9 cellular contexts compared by ENCODE assay signal in genomic region chr11:93054881-93055280, GRCh38.
DNase-seq lines count a peak whose midpoint lies in the region; ATAC-seq, FAIRE-seq and TF ChIP-seq lines count a peak whose summit lies in the region.
"Had no signal": no experiment of that assay in that cellular context is flagged by ENCODE, and none has a peak within 500 bp of the region (broad histone marks: within the 10 kb centered on the region; RNA-seq: fewer than 3 reads in every experiment).

No MANE protein-coding gene starts in this region.

- intact Hi-C loops in lower leg skin (cut with DNase I; ENCODE audit: low total_unique reads), result no loop called here

- 3% methylated on average over 2 of the region's 2 CpGs for WGBS in A549 (ENCODE audit: missing lambda C conversion rate)
- WGBS in lower leg skin, 2 donors, result 47 to 51% methylated on average over 2 of the region's 2 CpGs

- H3K9me3 ChIP-seq in A549, result peaks cover 5% of the 10 kb centered on the region; the same call in 2 of the 3 replicates

- CTCF ChIA-PET in A549 (lab: Yijun Ruan, JAX), result interaction anchor here (1.1 to 3.3 kb wide), 4 partner anchors 11 to 113 kb away, joined by 3 to 13 read pairs (median 6); no protein-coding TSS in a partner anchor

- POLR2A ChIA-PET in A549 (lab: Yijun Ruan, JAX), result interaction anchor here (1.3 kb wide), 1 partner anchor 35 kb away, joined by 3 read pairs; no protein-coding TSS in a partner anchor

- TF ChIP-seq POLR2A in A549 (IDR thresholded peaks at IDR 0.05; ENCODE audit: low read length) (no peak), lower leg skin (IDR thresholded peaks at IDR 0.05) (no peak)

- TF ChIP-seq CTCF in A549 (IDR thresholded peaks at IDR 0.05), result peak; percentile 19; the same call in 1 of the 3 replicates
- TF ChIP-seq CTCF in epithelial cell of esophagus (IDR thresholded peaks at IDR 0.05; ENCODE audit: insufficient read depth, low read depth, low read length, missing control alignments), result no peak
- no peak for TF ChIP-seq CTCF in lower leg skin (IDR thresholded peaks at IDR 0.05)

- peak; percentile 78; a peak in 3 of 5 replicates for TF ChIP-seq EP300 in A549 (IDR thresholded peaks at IDR 0.05)

- FAIRE-seq in A549 (lab: Jason Lieb, UNC), result peak; percentile 56

- peak overlapping the region; percentile 82 to 86 for H3K27ac ChIP-seq in A549

- ATAC-seq in A549, result peak; percentile 98 to 100
- peak; percentile 87 for ATAC-seq in GM18868 (IDR thresholded peaks at IDR 0.05; ENCODE audit: unreplicated experiment)
- no peak for ATAC-seq in HG03045 (IDR thresholded peaks at IDR 0.05; ENCODE audit: unreplicated experiment)

- H3K4me1 ChIP-seq in A549, result peaks cover 34% of the 10 kb centered on the region

- TF ChIP-seq RAD21 in A549 (conservative IDR thresholded peaks at IDR 0.05 in 1 of 2, IDR thresholded peaks at IDR 0.05 in 1 of 2), result peak; percentile 44 to 60

- peak; percentile 64 to 91 for DNase-seq in A549 (ENCODE audit: low read depth in 1 of 2, low spot score in 1 of 2)
- peak; percentile 93 for DNase-seq in NCI-H226
- peak; percentile 98 for DNase-seq in epithelial cell of esophagus (ENCODE audit: low read depth)
- DNase-seq in COR-L47 (lab: John Stamatoyannopoulos, UW), result no peak
- DNase-seq in C1 segment of cervical spinal cord (lab: John Stamatoyannopoulos, UW), result no peak
- no peak for DNase-seq in lower leg skin (ENCODE audit: low spot score in 2 of 2)
- DNase-seq: effector memory CD4-positive, alpha-beta T cell had no signal

- peak overlapping the region; percentile 59 for H3K4me2 ChIP-seq in A549

- H3K4me3 ChIP-seq in A549 (no peak overlapping the region), epithelial cell of esophagus (ENCODE audit: low read length) (no peak overlapping the region), lower leg skin (ENCODE audit: low read depth, poor library complexity, severe bottlenecking) (no peak overlapping the region)

TF ChIP-seq in A549, 52 proteins besides CTCF, POLR2A, EP300 and RAD21 (continues in another document):
- peak; percentile 81 for TF ChIP-seq MAFK (IDR thresholded peaks at IDR 0.05; ENCODE audit: partially characterized antibody)
- no peak for TF ChIP-seq ZSCAN20 (CRISPR knock-in tag; IDR thresholded peaks at IDR 0.05)
- TF ChIP-seq E2F6 (IDR thresholded peaks at IDR 0.05; ENCODE audit: borderline replicate concordance, low read depth), result no peak
- peak; percentile 15; the same call in 1 of the 3 replicates for TF ChIP-seq BCL3 (IDR thresholded peaks at IDR 0.05)
- TF ChIP-seq NPAS2 (CRISPR knock-in tag; IDR thresholded peaks at IDR 0.05; ENCODE audit: borderline replicate concordance), result no peak
- no peak; the same call in 1 of the 2 replicates for TF ChIP-seq HOXB13 (CRISPR knock-in tag; IDR thresholded peaks at IDR 0.05; ENCODE audit: low read depth)
- TF ChIP-seq FOSB (CRISPR knock-in tag; IDR thresholded peaks at IDR 0.05), result no peak
- TF ChIP-seq HOXB5 (CRISPR knock-in tag; IDR thresholded peaks at IDR 0.05), result no peak
- no peak for TF ChIP-seq BHLHE40 (IDR thresholded peaks at IDR 0.05; ENCODE audit: low read depth, low read length)
- no peak for TF ChIP-seq ATOH8 (CRISPR knock-in tag; IDR thresholded peaks at IDR 0.05; ENCODE audit: low read depth)
- no peak for TF ChIP-seq RCOR1 (IDR thresholded peaks at IDR 0.05; ENCODE audit: low read depth, low read length)
- TF ChIP-seq EHF (CRISPR knock-in tag; IDR thresholded peaks at IDR 0.05), result no peak
- no peak for TF ChIP-seq ESRRA (IDR thresholded peaks at IDR 0.05; ENCODE audit: borderline replicate concordance, low read length)
- no peak for TF ChIP-seq CBX2 (IDR thresholded peaks at IDR 0.05; ENCODE audit: borderline replicate concordance, low read depth)
- TF ChIP-seq EHMT2 (IDR thresholded peaks at IDR 0.05; ENCODE audit: low read depth), result no peak
- no peak for TF ChIP-seq POLR2AphosphoS2 (conservative IDR thresholded peaks at IDR 0.05; ENCODE audit: low read length)
- peak; percentile 98 for TF ChIP-seq FOSL2 (IDR thresholded peaks at IDR 0.05)
- TF ChIP-seq FOSL2 (CRISPR knock-in tag; IDR thresholded peaks at IDR 0.05), result peak; percentile 95
- TF ChIP-seq NFE2L2 (conservative IDR thresholded peaks at IDR 0.05; ENCODE audit: low read length), result peak; percentile 57
- no peak for TF ChIP-seq MYC (IDR thresholded peaks at IDR 0.05; ENCODE audit: borderline replicate concordance, low read length)
- TF ChIP-seq PHF8 (IDR thresholded peaks at IDR 0.05; ENCODE audit: borderline replicate concordance, low read depth), result no peak
- no peak for TF ChIP-seq SREBF2 (IDR thresholded peaks at IDR 0.05)
- TF ChIP-seq JUN (IDR thresholded peaks at IDR 0.05), result peak; percentile 73 to 83; a peak in 3 of 5 replicates
- no peak for TF ChIP-seq ZC3H11A (IDR thresholded peaks at IDR 0.05)
- TF ChIP-seq NR3C1 (IDR thresholded peaks at IDR 0.05), result no peak
- TF ChIP-seq CEBPB (IDR thresholded peaks at IDR 0.05), result peak; percentile 84 to 93; a peak in 3 of 4 replicates
- TF ChIP-seq SMC3 (IDR thresholded peaks at IDR 0.05), result peak; percentile 58
- no peak for TF ChIP-seq CHD2 (IDR thresholded peaks at IDR 0.05; ENCODE audit: low read length, partially characterized antibody)
- no peak for TF ChIP-seq HMGXB4 (CRISPR knock-in tag; IDR thresholded peaks at IDR 0.05; ENCODE audit: borderline replicate concordance)
- TF ChIP-seq KDM1A (IDR thresholded peaks at IDR 0.05; ENCODE audit: low read depth), result no peak
- no peak for TF ChIP-seq MAZ (IDR thresholded peaks at IDR 0.05; ENCODE audit: borderline replicate concordance, low read depth, low read length)
- peak; percentile 79 for TF ChIP-seq HES2 (IDR thresholded peaks at IDR 0.05)
- no peak for TF ChIP-seq CHD4 (IDR thresholded peaks at IDR 0.05; ENCODE audit: borderline replicate concordance)
- TF ChIP-seq RARB (CRISPR knock-in tag; IDR thresholded peaks at IDR 0.05), result no peak
- no peak for TF ChIP-seq HEYL (CRISPR knock-in tag; IDR thresholded peaks at IDR 0.05)
- no peak for TF ChIP-seq CBX8 (IDR thresholded peaks at IDR 0.05)
- TF ChIP-seq USF2 (IDR thresholded peaks at IDR 0.05), result no peak
- TF ChIP-seq JUNB (IDR thresholded peaks at IDR 0.05), result peak; percentile 94

Comparison
In these comparisons a context has a peak if more than half of its experiments do, and no peak if none do; other contexts are left out.
1. DNase-seq: peak in A549 (2 of 2), NCI-H226 (single experiment) and epithelial cell of esophagus (single experiment); none in COR-L47 (single experiment), C1 segment of cervical spinal cord (0 of 14) and lower leg skin (0 of 2).